Comparison of ENCODE assay signal across 8 cellular contexts in genomic region chr21:26769613-26770188, GRCh38.
DNase-seq lines count a peak whose midpoint lies in the region; ATAC-seq, FAIRE-seq and TF ChIP-seq lines count a peak whose summit lies in the region.

No MANE protein-coding gene starts in this region.

- TF ChIP-seq CTCF in AG09319 (IDR thresholded peaks at IDR 0.05; ENCODE audit: low read depth, low read length), result peak; percentile 63
- peak; percentile 53; the same call in 1 of the 2 replicates for TF ChIP-seq CTCF in KMS-11 (conservative IDR thresholded peaks at IDR 0.05; ENCODE audit: low read depth, low read length)
- peak; percentile 26; the same call in 1 of the 2 replicates for TF ChIP-seq CTCF in WI38 (IDR thresholded peaks at IDR 0.05; ENCODE audit: low read depth, low read length)
- peak; percentile 34 for TF ChIP-seq CTCF in kidney (IDR thresholded peaks at IDR 0.05; ENCODE audit: borderline replicate concordance, extremely low read depth, insufficient read depth)
- no peak for TF ChIP-seq CTCF in CD8-positive, alpha-beta T cell (IDR thresholded peaks at IDR 0.05)

- no peak overlapping the region for H3K4me3 Mint-ChIP-seq in effector memory CD8-positive, alpha-beta T cell
- no peak overlapping the region for H3K4me3 Mint-ChIP-seq in CD8-positive, alpha-beta T cell

- no peaks in the 10 kb centered on the region for H4K20me1 ChIP-seq in KMS-11 (ENCODE audit: insufficient read depth)

- no peak for ATAC-seq in effector memory CD8-positive, alpha-beta T cell (replicated peaks)
- ATAC-seq in CD8-positive, alpha-beta T cell, result no peak
- ATAC-seq in HG03108 (IDR thresholded peaks at IDR 0.05; ENCODE audit: unreplicated experiment), result no peak
- no peak for ATAC-seq in GM19467 (IDR thresholded peaks at IDR 0.05; ENCODE audit: unreplicated experiment)

- intact Hi-C loops in kidney (cut with DNase I), result no loop called here
- intact Hi-C loops in CD8-positive, alpha-beta T cell (cut with DNase I, micrococcal nuclease), result loop anchor here in 1 of 2 experiments (5.0 kb wide), 1 partner anchor 1978 kb away; no protein-coding TSS in a partner anchor

- H3K27me3 Mint-ChIP-seq in effector memory CD8-positive, alpha-beta T cell, result no peaks in the 10 kb centered on the region
- H3K27me3 Mint-ChIP-seq in CD8-positive, alpha-beta T cell (ENCODE audit: low read depth), result no peaks in the 10 kb centered on the region

- H3K9ac ChIP-seq in KMS-11, result no peak overlapping the region
- no peak overlapping the region for H3K9ac ChIP-seq in kidney (ENCODE audit: low read length in 2 of 2)

- no peak overlapping the region for H2AFZ ChIP-seq in KMS-11 (ENCODE audit: low read depth)

- H3K36me3 ChIP-seq in KMS-11 (ENCODE audit: insufficient read depth), result no peaks in the 10 kb centered on the region
- no peaks in the 10 kb centered on the region for H3K36me3 ChIP-seq in kidney (ENCODE audit: control insufficient read depth in 1 of 2, insufficient read depth in 2 of 2, low read length in 2 of 2)
- no peaks in the 10 kb centered on the region for H3K36me3 ChIP-seq in CD8-positive, alpha-beta T cell (ENCODE audit: insufficient read depth, low read length)

- H3K4me1 ChIP-seq in KMS-11 (ENCODE audit: low read depth, poor library complexity, severe bottlenecking), result no peaks in the 10 kb centered on the region
- H3K4me1 ChIP-seq in kidney (ENCODE audit: control insufficient read depth in 1 of 2, insufficient read depth in 1 of 2, low read depth in 1 of 2, low read length in 2 of 2), result no peaks in the 10 kb centered on the region
- no peaks in the 10 kb centered on the region for H3K4me1 ChIP-seq in CD8-positive, alpha-beta T cell (ENCODE audit: insufficient read depth, low read length)

- POLR2A ChIA-PET in CD8-positive, alpha-beta T cell (lab: Charles Lee), result no interaction called here

- no peaks in the 10 kb centered on the region for H3K4me1 Mint-ChIP-seq in effector memory CD8-positive, alpha-beta T cell (ENCODE audit: low read depth in 2 of 2)
- no peaks in the 10 kb centered on the region for H3K4me1 Mint-ChIP-seq in CD8-positive, alpha-beta T cell (ENCODE audit: low read depth)

- no peaks in the 10 kb centered on the region for H3K79me2 ChIP-seq in KMS-11 (ENCODE audit: insufficient read depth, low read depth)

- peaks cover 0 to 1% of the 10 kb centered on the region in 2 donors for H3K9me3 Mint-ChIP-seq in effector memory CD8-positive, alpha-beta T cell
- no peaks in the 10 kb centered on the region for H3K9me3 Mint-ChIP-seq in CD8-positive, alpha-beta T cell

- no peaks in the 10 kb centered on the region for H3K9me3 ChIP-seq in kidney (ENCODE audit: control insufficient read depth in 1 of 2, low read length in 2 of 2)
- no peaks in the 10 kb centered on the region for H3K9me3 ChIP-seq in CD8-positive, alpha-beta T cell (ENCODE audit: low read length)

- no peak overlapping the region for H3K4me2 ChIP-seq in KMS-11

- CTCF ChIA-PET in CD8-positive, alpha-beta T cell (lab: Charles Lee), result interaction anchor here (0.6 kb wide), 1 partner anchor 1976 kb away, joined by 3 read pairs; no protein-coding TSS in a partner anchor

- DNase-seq in AG09319 (ENCODE audit: extremely low read depth, low read depth) (peak; percentile 25), kidney (no peak)
- no peak for DNase-seq in effector memory CD8-positive, alpha-beta T cell
- DNase-seq in CD8-positive, alpha-beta T cell, result no peak

- H3K27me3 ChIP-seq in KMS-11 (ENCODE audit: insufficient read depth, low read depth), result no peaks in the 10 kb centered on the region
- H3K27me3 ChIP-seq in CD8-positive, alpha-beta T cell (ENCODE audit: insufficient read depth, low read length), result no peaks in the 10 kb centered on the region

- H3K27ac Mint-ChIP-seq in effector memory CD8-positive, alpha-beta T cell, result no peak overlapping the region
- H3K27ac Mint-ChIP-seq in CD8-positive, alpha-beta T cell, result no peak overlapping the region

- H3K4me3 ChIP-seq in KMS-11 (IDR thresholded peaks at IDR 0.05; ENCODE audit: insufficient read depth, low read depth, low read length) (no peak overlapping the region), WI38 (ENCODE audit: low read depth, low read length) (no peak overlapping the region), kidney (ENCODE audit: low read length in 2 of 2) (no peak overlapping the region)
- H3K4me3 ChIP-seq in CD8-positive, alpha-beta T cell (ENCODE audit: low read depth, low read length), result no peak overlapping the region

- H3K27ac ChIP-seq in KMS-11 (no peak overlapping the region), kidney (ENCODE audit: low read depth in 2 of 2, low read length in 2 of 2) (no peak overlapping the region)
- no peak overlapping the region for H3K27ac ChIP-seq in CD8-positive, alpha-beta T cell (ENCODE audit: low read depth, low read length)

- H3K36me3 Mint-ChIP-seq in effector memory CD8-positive, alpha-beta T cell (ENCODE audit: insufficient read depth), result no peaks in the 10 kb centered on the region
- no peaks in the 10 kb centered on the region for H3K36me3 Mint-ChIP-seq in CD8-positive, alpha-beta T cell

- peak; percentile 90 for FAIRE-seq in kidney (lab: Jason Lieb, UNC)
